ENCODE assay signal across 8 cellular contexts in genomic region chr2:86194751-86195054, GRCh38. TPM values are rescaled to one million over a fixed set of nuclear protein-coding genes. Genes with fewer than 3 reads are reported as not detected.
A peak's percentile ranks its signal among the peaks of the same experiment; 100 is the strongest.
DNase-seq lines count a peak whose midpoint lies in the region; ATAC-seq and TF ChIP-seq lines count a peak whose summit lies in the region.

No MANE protein-coding gene starts in this region.

- DNase-seq in ACHN (peak; percentile 95), astrocyte of the spinal cord (ENCODE audit: low read depth, low spot score) (peak; percentile 97), left lobe of liver (ENCODE audit: low spot score) (peak; percentile 96), superior temporal gyrus (ENCODE audit: extremely low spot score) (peak; percentile 90), ureter (ENCODE audit: low spot score) (no peak)

- peaks cover 8% of the 10 kb centered on the region; the same call in 1 of the 2 replicates for H3K4me1 ChIP-seq in HEK293 (ENCODE audit: control insufficient read depth, insufficient read depth, low read length)

- peak overlapping the region; percentile 97; the same call in 1 of the 2 replicates for H3K27ac ChIP-seq in HEK293 (ENCODE audit: extremely low read depth, low read depth, low read length)

- no peaks in the 10 kb centered on the region for H3K9me3 ChIP-seq in HEK293 (ENCODE audit: control insufficient read depth, insufficient read depth, low read depth, low read length)

- ATAC-seq in left lobe of liver (no peak), GM18511 (IDR thresholded peaks at IDR 0.05; ENCODE audit: unreplicated experiment) (no peak), HG02678 (IDR thresholded peaks at IDR 0.05; ENCODE audit: unreplicated experiment) (no peak)

- CTCF ChIA-PET in HEK293 (lab: Yijun Ruan, JAX), result no interaction called here

- H3K4me3 ChIP-seq in HEK293 (ENCODE audit: low read depth, low read length) (peak overlapping the region; percentile 99), astrocyte of the spinal cord (ENCODE audit: low read depth, low read length) (peak overlapping the region; percentile 65)

- in situ Hi-C loops in ACHN (cut with HindIII; ENCODE audit: low pct_ligation_motif_present, low pct_unique_long_range_greater_than_20kb, low sequenced_read_pairs) (no loop called here), astrocyte of the spinal cord (cut with HindIII; ENCODE audit: low sequenced_read_pairs) (no loop called here)

- POLR2A ChIA-PET in HEK293 (lab: Yijun Ruan, JAX), result interaction anchor here (1.0 to 2.8 kb wide), 5 partner anchors 9 to 247 kb away, joined by 3 to 18 read pairs (median 5); partner anchors contain the start of gene KDM3A

- H3K36me3 ChIP-seq in HEK293 (ENCODE audit: control insufficient read depth in 2 of 2, insufficient read depth in 1 of 2, low read length in 2 of 2), result peaks cover 3 to 15% of the 10 kb centered on the region in 2 experiments

- TF ChIP-seq CTCF in HEK293 (tag by site-specific recombination; IDR thresholded peaks at IDR 0.05), result no peak
- TF ChIP-seq CTCF in astrocyte of the spinal cord (IDR thresholded peaks at IDR 0.05; ENCODE audit: low read depth, low read length), result no peak

TF ChIP-seq in HEK293, 187 proteins besides CTCF, POLR2A, EP300 and RAD21:
- TF ChIP-seq ZNF391 (tag by site-specific recombination; IDR thresholded peaks at IDR 0.05; ENCODE audit: borderline replicate concordance, low read depth), result no peak
- TF ChIP-seq ATF2 (tag by site-specific recombination; IDR thresholded peaks at IDR 0.05; ENCODE audit: low read depth), result no peak
- TF ChIP-seq ZBTB48 (tag by site-specific recombination; IDR thresholded peaks at IDR 0.05), result 0 out of 2 replicates have a peak, but pooled peaks have one; percentile 36
- peak; percentile 70 for TF ChIP-seq ZBTB17 (tag by site-specific recombination; IDR thresholded peaks at IDR 0.05)
- peak; percentile 75 for TF ChIP-seq SP3 (tag by site-specific recombination; IDR thresholded peaks at IDR 0.05)
- peak; percentile 75; the same call in 1 of the 2 replicates for TF ChIP-seq ZNF76 (tag by site-specific recombination; IDR thresholded peaks at IDR 0.05; ENCODE audit: borderline replicate concordance, low read depth)
- peak; percentile 98 for TF ChIP-seq SCRT2 (tag by site-specific recombination; IDR thresholded peaks at IDR 0.05)
- TF ChIP-seq PRDM10 (tag by site-specific recombination; IDR thresholded peaks at IDR 0.05), result peak; percentile 62; the same call in 1 of the 2 replicates
- TF ChIP-seq ZNF621 (tag by site-specific recombination; IDR thresholded peaks at IDR 0.05), result no peak
- peak; percentile 47 for TF ChIP-seq SP2 (tag by site-specific recombination; IDR thresholded peaks at IDR 0.05)
- TF ChIP-seq KLF8 (tag by site-specific recombination; IDR thresholded peaks at IDR 0.05), result 0 out of 2 replicates have a peak, but pooled peaks have one; percentile 7

RNA-seq across cellular contexts. Expression of gene IMMT, which starts 0.6 kb away (rescaled TPM):
- total RNA-seq in left lobe of liver (50.1 TPM), ureter (91.6 TPM)

RNA-seq across cellular contexts. Expression of gene MRPL35, which starts 4.6 kb away (rescaled TPM):
- total RNA-seq in left lobe of liver (23.1 TPM), ureter (42.1 TPM)
